In genomic region chr15:78872972-78873795, GRCh38 we compare ENCODE assay signal across 8 cellular contexts. TPM values are rescaled to one million over a fixed set of nuclear protein-coding genes. Genes with fewer than 3 reads are reported as not detected.
DNase-seq lines count a peak whose midpoint lies in the region; ATAC-seq and TF ChIP-seq lines count a peak whose summit lies in the region.

No MANE protein-coding gene starts in this region.

- peak overlapping the region; percentile 99 for H3K27ac ChIP-seq in HUES48 (ENCODE audit: low read depth, low read length)

- intact Hi-C loops in Calu3 (cut with micrococcal nuclease; ENCODE audit: unreplicated experiment) = no loop called here
- intact Hi-C loops in mucosa of descending colon (cut with DNase I, micrococcal nuclease) = no loop called here

- TF ChIP-seq CTCF in Calu3 (IDR thresholded peaks at IDR 0.05; ENCODE audit: unreplicated experiment) (peak; percentile 41), mucosa of descending colon (IDR thresholded peaks at IDR 0.05) (no peak)

- H3K27ac Mint-ChIP-seq in Calu3 (ENCODE audit: unreplicated experiment) = peak overlapping the region; percentile 96

- peak overlapping the region; percentile 78 for H3K4me3 Mint-ChIP-seq in Calu3 (ENCODE audit: low read depth, unreplicated experiment)

- DNase-seq in Calu3 = peak; percentile 90
- DNase-seq in NOMO-1 treated with DMSO at 0.1 percent for 48 hours (lab: John Stamatoyannopoulos, UW; ENCODE audit: unreplicated experiment) = peak; percentile 83
- peak; percentile 91 for DNase-seq in activated CD8-positive, alpha-beta memory T cell treated with anti-CD3 and anti-CD28 coated beads, Interleukin-2, amount 50 U/mL, for 48 hours
- DNase-seq in epidermal melanocyte (ENCODE audit: insufficient read length, low spot score) = peak; percentile 56
- DNase-seq in mucosa of descending colon = peak; percentile 87 to 92 (median 88)
- DNase-seq in stimulated activated CD8-positive, alpha-beta memory T cell treated with anti-CD3 and anti-CD28 coated beads, Interleukin-2, amount 100 ng/mL, for 48 hours (ENCODE audit: low read depth in 2 of 2) = peak; percentile 82 to 86

- H3K4me3 ChIP-seq in HUES48 (ENCODE audit: low read depth, low read length) (peak overlapping the region; percentile 98), mucosa of descending colon (peak overlapping the region; percentile 100)

- CTCF ChIA-PET in Calu3 (lab: Charles Lee) = interaction anchor here (0.6 to 1.8 kb wide), 11 partner anchors 13 to 650 kb away, joined by 3 to 8 read pairs (median 3); partner anchors contain the start of genes ADAMTS7 and PSMA4

- no TSS peak for BruUV-seq in Calu3 (replicated peaks; lab: Mats Ljungman, UMichigan)

- no peaks in the 10 kb centered on the region for H3K27me3 ChIP-seq in HUES48 (ENCODE audit: control insufficient read depth, insufficient read depth, low read length)

- H3K9ac ChIP-seq in HUES48 (ENCODE audit: low read depth, low read length) = peak overlapping the region; percentile 100

- no peaks in the 10 kb centered on the region for H3K27me3 Mint-ChIP-seq in Calu3 (ENCODE audit: unreplicated experiment)

- H3K36me3 ChIP-seq in HUES48 (ENCODE audit: control insufficient read depth, insufficient read depth, low read length) (0 out of 2 replicates have a peak, but pooled peaks cover 4% of the 10 kb centered on the region), mucosa of descending colon (ENCODE audit: low read depth) (no peaks in the 10 kb centered on the region)

- peaks cover 55% of the 10 kb centered on the region for H3K36me3 Mint-ChIP-seq in Calu3 (ENCODE audit: insufficient read depth, unreplicated experiment)

- H3K9me3 ChIP-seq in HUES48 (ENCODE audit: control insufficient read depth, insufficient read depth, low read length) = no peaks in the 10 kb centered on the region
- H3K9me3 ChIP-seq in mucosa of descending colon = no peaks in the 10 kb centered on the region

- H3K4me1 ChIP-seq in HUES48 (ENCODE audit: control insufficient read depth, insufficient read depth, low read length) (peaks cover 26% of the 10 kb centered on the region), mucosa of descending colon (ENCODE audit: low read depth) (peaks cover 29% of the 10 kb centered on the region)

- peaks cover 25% of the 10 kb centered on the region for H3K4me1 Mint-ChIP-seq in Calu3 (ENCODE audit: low read depth, unreplicated experiment)

- ATAC-seq in GM21381 (IDR thresholded peaks at IDR 0.05; ENCODE audit: unreplicated experiment) = peak; percentile 77
- peak; percentile 80 for ATAC-seq in mucosa of descending colon

- no peaks in the 10 kb centered on the region for H3K9me3 Mint-ChIP-seq in Calu3 (ENCODE audit: low read depth, unreplicated experiment)

RNA-seq across cellular contexts. Expression of gene MORF4L1, which starts 0.5 kb away (rescaled TPM):
- 324 and 335 TPM in 2 replicates for total RNA-seq in Calu3 (2022)
- 100 to 1,000 TPM; 151 to 307 (median 188) TPM for total RNA-seq in mucosa of descending colon

Comparison
In these comparisons a context has a peak if more than half of its experiments do, and no peak if none do; other contexts are left out.
1. Peak in every context shown above with its lines: DNase-seq, ATAC-seq, H3K4me3 ChIP-seq and H3K27ac ChIP-seq.